24 cellular contexts compared by ENCODE assay signal in genomic region chr17:13134106-13134505, GRCh38.
"Had no signal": no experiment of that assay in that cellular context is flagged by ENCODE, and none has a peak within 500 bp of the region (broad histone marks: within the 10 kb centered on the region; RNA-seq: fewer than 3 reads in every experiment).

No MANE protein-coding gene starts in this region.

- ATAC-seq: activated CD8-positive, alpha-beta T cell treated with anti-CD3 and anti-CD28 coated beads for 36 hours; activated T-cell treated with anti-CD3 and anti-CD28 coated beads, Interleukin-2, amount 50 U/mL, for 72 hours; T-cell had no signal

- H3K27me3 Mint-ChIP-seq: activated naive CD8-positive, alpha-beta T cell treated with anti-CD3 and anti-CD28 coated beads, Interleukin-2, amount 10 ng/mL, durations not matched to agents 7 days and 5 days had no signal

- DNase-seq: activated CD4-positive, CD25-positive, alpha-beta regulatory T cell; activated CD8-positive, alpha-beta memory T cell treated with anti-CD3 and anti-CD28 coated beads, Interleukin-2, amount 50 U/mL, for 4 hours; activated CD8-positive, alpha-beta T cell treated with anti-CD3 and anti-CD28 coated beads for 36 hours; activated naive CD4-positive, alpha-beta T cell treated with anti-CD3 and anti-CD28 coated beads, Interleukin-2, amount 50 U/mL, for 16 hours; activated naive CD8-positive, alpha-beta T cell treated with anti-CD3 and anti-CD28 coated beads, Interleukin-2, amount 10 ng/mL, durations not matched to agents 7 days and 5 days; activated T-cell treated with anti-CD3 and anti-CD28 coated beads, Interleukin-2, amount 50 U/mL, for 72 hours; adrenal gland; aorta; caudate nucleus; NCI-H1048; NCI-H1694; NCI-H2029; NCI-H2107; NCI-H2171 treated with DMSO at 0.1 percent for 48 hours; NCI-H226; NCI-H526; NCI-H774; Peyer's patch; SHP77; T-cell; T-helper 2 cell; T1000 had no signal

- H3K9me3 ChIP-seq: adrenal gland, Peyer's patch had no signal

- H3K36me3 ChIP-seq: adrenal gland, breast epithelium, Peyer's patch had no signal

- H3K27me3 ChIP-seq: adrenal gland, breast epithelium, Peyer's patch had no signal

- H3K27ac ChIP-seq: adrenal gland, breast epithelium, Peyer's patch, SK-N-MC had no signal

- H3K4me3 ChIP-seq: adrenal gland, breast epithelium, Peyer's patch, SK-N-MC had no signal

- H3K4me1 Mint-ChIP-seq: activated naive CD8-positive, alpha-beta T cell treated with anti-CD3 and anti-CD28 coated beads, Interleukin-2, amount 10 ng/mL, durations not matched to agents 7 days and 5 days; T-cell had no signal

- H3K27ac Mint-ChIP-seq: activated CD8-positive, alpha-beta T cell treated with anti-CD3 and anti-CD28 coated beads for 36 hours; activated naive CD8-positive, alpha-beta T cell treated with anti-CD3 and anti-CD28 coated beads, Interleukin-2, amount 10 ng/mL, durations not matched to agents 7 days and 5 days; activated T-cell treated with anti-CD3 and anti-CD28 coated beads, Interleukin-2, amount 50 U/mL, for 72 hours; T-cell had no signal

- H3K4me1 ChIP-seq: adrenal gland, breast epithelium, Peyer's patch had no signal

- H3K4me3 Mint-ChIP-seq: activated CD8-positive, alpha-beta T cell treated with anti-CD3 and anti-CD28 coated beads for 36 hours; activated naive CD8-positive, alpha-beta T cell treated with anti-CD3 and anti-CD28 coated beads, Interleukin-2, amount 10 ng/mL, durations not matched to agents 7 days and 5 days; activated T-cell treated with anti-CD3 and anti-CD28 coated beads, Interleukin-2, amount 50 U/mL, for 72 hours; T-cell had no signal

- H3K36me3 Mint-ChIP-seq: activated naive CD8-positive, alpha-beta T cell treated with anti-CD3 and anti-CD28 coated beads, Interleukin-2, amount 10 ng/mL, durations not matched to agents 7 days and 5 days; T-cell had no signal
